In genomic region chr9:100352727-100353505, GRCh38 we compare ENCODE assay signal across 1 cellular context.
TF ChIP-seq lines count a peak whose summit lies in the region.

Gene TEX10, minus strand, starts transcription at chr9:100352942. Its CDS starts 3,579 bp downstream, at chr9:100349363.

TF ChIP-seq in K562, 482 proteins besides CTCF, POLR2A, EP300 and RAD21 (continued from another document and continues in another):
- no peak for TF ChIP-seq PHB2 (IDR thresholded peaks at IDR 0.05; ENCODE audit: low read depth)
- TF ChIP-seq PURB (CRISPR knock-in tag; IDR thresholded peaks at IDR 0.05; ENCODE audit: low read depth) = no peak
- TF ChIP-seq CREB1 (IDR thresholded peaks at IDR 0.05) = peak; percentile 50
- peak; percentile 73; the same call in 1 of the 2 replicates for TF ChIP-seq CREB1 (CRISPR knock-in tag; IDR thresholded peaks at IDR 0.05)
- no peak for TF ChIP-seq ZNF57 (CRISPR knock-in tag; IDR thresholded peaks at IDR 0.05)
- TF ChIP-seq ZNF384 (IDR thresholded peaks at IDR 0.05; ENCODE audit: low read depth, low read length) = no peak
- no peak for TF ChIP-seq TCFL5 (CRISPR knock-in tag; conservative IDR thresholded peaks at IDR 0.05)
- TF ChIP-seq TRIM24 (IDR thresholded peaks at IDR 0.05) = peak; percentile 24 to 73; a peak in 2 of 4 replicates
- TF ChIP-seq HMGN3 (IDR thresholded peaks at IDR 0.05; ENCODE audit: borderline replicate concordance, extremely low read depth, insufficient read length, low read depth, low read length) = no peak
- no peak for TF ChIP-seq LEF1 (IDR thresholded peaks at IDR 0.05)
- peak; percentile 64 to 73; a peak in 3 of 4 replicates for TF ChIP-seq UBTF (IDR thresholded peaks at IDR 0.05; ENCODE audit: borderline replicate concordance in 1 of 2, low read depth in 2 of 2, low read length in 2 of 2)
- no peak for TF ChIP-seq CHAMP1 (IDR thresholded peaks at IDR 0.05)
- no peak for TF ChIP-seq ZNF512 (tag; IDR thresholded peaks at IDR 0.05)
- no peak for TF ChIP-seq ILF3 (IDR thresholded peaks at IDR 0.05; ENCODE audit: borderline replicate concordance)
- TF ChIP-seq ZNF644 (tag; IDR thresholded peaks at IDR 0.05; ENCODE audit: low read depth) = no peak
- TF ChIP-seq RFX5 (IDR thresholded peaks at IDR 0.05; ENCODE audit: low read depth, low read length) = no peak
- no peak for TF ChIP-seq ZNF318 (IDR thresholded peaks at IDR 0.05; ENCODE audit: borderline replicate concordance in 1 of 2, low read depth in 1 of 2)
- TF ChIP-seq NR2C1 (IDR thresholded peaks at IDR 0.05) = no peak
- no peak for TF ChIP-seq NR2C1 (tag; IDR thresholded peaks at IDR 0.05)
- no peak for TF ChIP-seq MAFF (IDR thresholded peaks at IDR 0.05; ENCODE audit: low read length)
- TF ChIP-seq HDGF (IDR thresholded peaks at IDR 0.05) = no peak
- TF ChIP-seq NRF1 (conservative IDR thresholded peaks at IDR 0.05 in 1 of 2, IDR thresholded peaks at IDR 0.05 in 1 of 2) = peak; percentile 83 to 87
- no peak for TF ChIP-seq MECOM (CRISPR knock-in tag; IDR thresholded peaks at IDR 0.05)
- TF ChIP-seq FOSL1 (tag; conservative IDR thresholded peaks at IDR 0.05) = no peak; the same call in 1 of the 2 replicates
- no peak for TF ChIP-seq ZFPM2 (CRISPR knock-in tag; IDR thresholded peaks at IDR 0.05)
- no peak for TF ChIP-seq ZNF395 (CRISPR knock-in tag; IDR thresholded peaks at IDR 0.05)
- TF ChIP-seq NR0B1 (IDR thresholded peaks at IDR 0.05; ENCODE audit: partially characterized antibody) = no peak
- TF ChIP-seq MTA3 (IDR thresholded peaks at IDR 0.05; ENCODE audit: borderline replicate concordance) = peak; percentile 66; the same call in 1 of the 2 replicates
- TF ChIP-seq ZNF507 (tag; conservative IDR thresholded peaks at IDR 0.05) = no peak
- no peak for TF ChIP-seq ZNF586 (CRISPR knock-in tag; conservative IDR thresholded peaks at IDR 0.05)
- TF ChIP-seq ZKSCAN8 (CRISPR knock-in tag; IDR thresholded peaks at IDR 0.05) = no peak
- no peak for TF ChIP-seq ZNF445 (CRISPR knock-in tag; IDR thresholded peaks at IDR 0.05; ENCODE audit: low read depth)
- TF ChIP-seq EP400 (IDR thresholded peaks at IDR 0.05) = peak; percentile 94
- TF ChIP-seq GMEB1 (CRISPR knock-in tag; IDR thresholded peaks at IDR 0.05) = peak; percentile 58
- peak; percentile 94 for TF ChIP-seq L3MBTL2 (IDR thresholded peaks at IDR 0.05)
- peak; percentile 58 to 61; a peak in 1 of 4 replicates for TF ChIP-seq NONO (IDR thresholded peaks at IDR 0.05; ENCODE audit: low read depth in 2 of 2, low read length in 1 of 2)
